In genomic region chr5:136629125-136629790, GRCh38 we compare ENCODE assay signal across 20 cellular contexts.
DNase-seq lines count a peak whose midpoint lies in the region; ATAC-seq and TF ChIP-seq lines count a peak whose summit lies in the region.
"Had no signal": no experiment of that assay in that cellular context is flagged by ENCODE, and none has a peak within 500 bp of the region (broad histone marks: within the 10 kb centered on the region; RNA-seq: fewer than 3 reads in every experiment).

No MANE protein-coding gene starts in this region.

- H3K9me3 Mint-ChIP-seq in Calu3 (ENCODE audit: low read depth, unreplicated experiment): no peaks in the 10 kb centered on the region
- H3K9me3 Mint-ChIP-seq: activated naive CD8-positive, alpha-beta T cell treated with anti-CD3 and anti-CD28 coated beads for 36 hours; H9 had no signal

- peaks cover 27% of the 10 kb centered on the region for H3K27me3 Mint-ChIP-seq in Calu3 (ENCODE audit: unreplicated experiment)
- H3K27me3 Mint-ChIP-seq: activated naive CD8-positive, alpha-beta T cell treated with anti-CD3 and anti-CD28 coated beads for 36 hours had no signal

- WGBS in right cardiac atrium: 61% methylated on average over 10 of the region's 10 CpGs
- 33 to 47% methylated on average over 10 of the region's 10 CpGs for WGBS in thyroid gland, 2 donors

- H3K27ac ChIP-seq in right cardiac atrium (ENCODE audit: low read length): no peak overlapping the region
- H3K27ac ChIP-seq in thyroid gland: peak overlapping the region; percentile 62 to 75 (median 74)
- H3K27ac ChIP-seq: C4-2B, coronary artery, suprapubic skin had no signal

- no peak overlapping the region for H3K4me3 ChIP-seq in right cardiac atrium (ENCODE audit: low read length)
- no peak overlapping the region for H3K4me3 ChIP-seq in thyroid gland (replicated peaks in 1 of 3)
- H3K4me3 ChIP-seq: coronary artery, suprapubic skin had no signal

- H3K27ac Mint-ChIP-seq in Calu3 (ENCODE audit: unreplicated experiment): no peak overlapping the region
- H3K27ac Mint-ChIP-seq: activated naive CD8-positive, alpha-beta T cell treated with anti-CD3 and anti-CD28 coated beads for 36 hours had no signal

- H3K27me3 ChIP-seq in right cardiac atrium (ENCODE audit: control insufficient read depth, insufficient read depth): no peaks in the 10 kb centered on the region
- H3K27me3 ChIP-seq in thyroid gland: no peaks in the 10 kb centered on the region
- H3K27me3 ChIP-seq: suprapubic skin had no signal

- H3K4me3 Mint-ChIP-seq in Calu3 (ENCODE audit: low read depth, unreplicated experiment): no peak overlapping the region
- H3K4me3 Mint-ChIP-seq: activated naive CD8-positive, alpha-beta T cell treated with anti-CD3 and anti-CD28 coated beads for 36 hours had no signal

- no peaks in the 10 kb centered on the region for H3K36me3 ChIP-seq in thyroid gland
- H3K36me3 ChIP-seq: suprapubic skin had no signal

- CTCF ChIA-PET in Calu3 (lab: Charles Lee): interaction anchor here (0.6 kb wide), 1 partner anchor 1099 kb away, joined by 4 read pairs; no protein-coding TSS in a partner anchor

- H3K9me3 ChIP-seq in right cardiac atrium (ENCODE audit: control insufficient read depth, low read length) (no peaks in the 10 kb centered on the region), thyroid gland (no peaks in the 10 kb centered on the region)
- H3K9me3 ChIP-seq: suprapubic skin had no signal

- ATAC-seq in right cardiac atrium: peak in 1 of 2 donors; percentile 55
- ATAC-seq in left ventricle myocardium superior: no peak

- no peak for TF ChIP-seq POLR2A in thyroid gland (IDR thresholded peaks at IDR 0.05)

- H3K4me1 ChIP-seq in right cardiac atrium (ENCODE audit: control insufficient read depth, insufficient read depth, low read length) (peaks cover 2% of the 10 kb centered on the region), thyroid gland (peaks cover 23 to 26% of the 10 kb centered on the region in 2 donors)
- H3K4me1 ChIP-seq: suprapubic skin had no signal

- intact Hi-C loops in right cardiac atrium (cut with DNase I): no loop called here
- intact Hi-C loops in left ventricle myocardium superior (cut with micrococcal nuclease): no loop called here
- intact Hi-C loops in thyroid gland (cut with DNase I): no loop called here
- intact Hi-C loops in Calu3 (cut with micrococcal nuclease; ENCODE audit: unreplicated experiment): no loop called here

- DNase-seq in right cardiac atrium (peak in 2 of 3 donors; percentile 39 to 42), left ventricle myocardium superior (no peak), amniotic epithelial cell (ENCODE audit: low read depth) (peak; percentile 21), left kidney (ENCODE audit: low read depth, low spot score) (peak; percentile 57), thyroid gland (peak; percentile 91 to 93), GF-D8 (lab: John Stamatoyannopoulos, UW) (no peak), Calu3 (no peak), GM20000 (ENCODE audit: low spot score) (no peak)
- DNase-seq: activated CD4-positive, CD25-positive, alpha-beta regulatory T cell treated with anti-CD3 and anti-CD28 coated beads, Interleukin-2, amount 50 U/mL, for 72 hours; activated naive CD8-positive, alpha-beta T cell treated with anti-CD3 and anti-CD28 coated beads for 36 hours; DMS 273 treated with DMSO at 0.1 percent for 48 hours; GDM1; H9; Kasumi-1; NCI-H1105; NCI-H2081 treated with DMSO at 0.1 percent for 48 hours; NCI-H510A treated with DMSO at 0.1 percent for 48 hours had no signal

- no TSS peak for BruUV-seq in Calu3 (replicated peaks; lab: Mats Ljungman, UMichigan)

- TF ChIP-seq CTCF in thyroid gland (IDR thresholded peaks at IDR 0.05) (no peak), Calu3 (IDR thresholded peaks at IDR 0.05; ENCODE audit: unreplicated experiment) (no peak), GM20000 (IDR thresholded peaks at IDR 0.05; ENCODE audit: extremely low read depth, missing control alignments) (no peak)

- H3K4me1 Mint-ChIP-seq in Calu3 (ENCODE audit: low read depth, unreplicated experiment): no peaks in the 10 kb centered on the region
- H3K4me1 Mint-ChIP-seq: activated naive CD8-positive, alpha-beta T cell treated with anti-CD3 and anti-CD28 coated beads for 36 hours; H9 had no signal

- no peaks in the 10 kb centered on the region for H3K36me3 Mint-ChIP-seq in Calu3 (ENCODE audit: insufficient read depth, unreplicated experiment)
- H3K36me3 Mint-ChIP-seq: activated naive CD8-positive, alpha-beta T cell treated with anti-CD3 and anti-CD28 coated beads for 36 hours had no signal

Comparison
In these comparisons a context has a peak if more than half of its experiments do, and no peak if none do; other contexts are left out.
1. DNase-seq: peak in right cardiac atrium (2 of 3), amniotic epithelial cell (single experiment), left kidney (single experiment) and thyroid gland (2 of 2); none in left ventricle myocardium superior (single experiment), GF-D8 (single experiment), Calu3 (single experiment) and GM20000 (single experiment).